8 cellular contexts compared by ENCODE assay signal in genomic region chr18:48952287-48953095, GRCh38.
DNase-seq lines count a peak whose midpoint lies in the region; ATAC-seq and TF ChIP-seq lines count a peak whose summit lies in the region.

No MANE protein-coding gene starts in this region.

- H3K27ac Mint-ChIP-seq in effector memory CD8-positive, alpha-beta T cell, result peak overlapping the region; percentile 99 to 100
- H3K27ac Mint-ChIP-seq in stimulated activated naive CD8-positive, alpha-beta T cell treated with anti-CD3 and anti-CD28 coated beads, Interleukin-15, amount 100 ng/mL, for 72 hours, result peak overlapping the region; percentile 94 to 98

- no peak for TF ChIP-seq CTCF in AG09319 (IDR thresholded peaks at IDR 0.05; ENCODE audit: low read depth, low read length)

- H3K4me1 Mint-ChIP-seq in effector memory CD8-positive, alpha-beta T cell (ENCODE audit: low read depth in 2 of 2), result peaks cover 31 to 36% of the 10 kb centered on the region in 2 donors
- H3K4me1 Mint-ChIP-seq in stimulated activated naive CD8-positive, alpha-beta T cell treated with anti-CD3 and anti-CD28 coated beads, Interleukin-15, amount 100 ng/mL, for 72 hours, result peaks cover 27% of the 10 kb centered on the region

- ATAC-seq in GM18861 (IDR thresholded peaks at IDR 0.05; ENCODE audit: unreplicated experiment) (peak; percentile 24), HG03025 (IDR thresholded peaks at IDR 0.05; ENCODE audit: low FRiP score, unreplicated experiment) (peak; percentile 34)
- peak; percentile 25 for ATAC-seq in effector memory CD8-positive, alpha-beta T cell (replicated peaks)
- peak; percentile 21 for ATAC-seq in stimulated activated naive CD8-positive, alpha-beta T cell treated with anti-CD3 and anti-CD28 coated beads, Interleukin-15, amount 100 ng/mL, for 72 hours

- peak; percentile 70 for DNase-seq in AG09319 (ENCODE audit: extremely low read depth, low read depth)
- DNase-seq in NCI-H226, result peak; percentile 64
- DNase-seq in activated CD4-positive, alpha-beta T cell treated with anti-CD3 and anti-CD28 coated beads, Interleukin-2, amount 50 U/mL, for 48 hours, result peak; percentile 58 to 59
- DNase-seq in effector memory CD8-positive, alpha-beta T cell, result peak; percentile 49 to 70 (median 52)
- peak; percentile 82 for DNase-seq in medulla oblongata (ENCODE audit: extremely low spot score)
- peak; percentile 55 to 65 for DNase-seq in stimulated activated naive CD8-positive, alpha-beta T cell treated with anti-CD3 and anti-CD28 coated beads, Interleukin-15, amount 100 ng/mL, for 72 hours

- no peaks in the 10 kb centered on the region for H3K9me3 Mint-ChIP-seq in effector memory CD8-positive, alpha-beta T cell
- H3K9me3 Mint-ChIP-seq in stimulated activated naive CD8-positive, alpha-beta T cell treated with anti-CD3 and anti-CD28 coated beads, Interleukin-15, amount 100 ng/mL, for 72 hours, result no peaks in the 10 kb centered on the region

- H3K36me3 Mint-ChIP-seq in effector memory CD8-positive, alpha-beta T cell (ENCODE audit: insufficient read depth), result peaks cover 57% of the 10 kb centered on the region

- H3K27me3 Mint-ChIP-seq in effector memory CD8-positive, alpha-beta T cell, result no peaks in the 10 kb centered on the region
- H3K27me3 Mint-ChIP-seq in stimulated activated naive CD8-positive, alpha-beta T cell treated with anti-CD3 and anti-CD28 coated beads, Interleukin-15, amount 100 ng/mL, for 72 hours, result peaks cover 8% of the 10 kb centered on the region

- H3K4me3 Mint-ChIP-seq in effector memory CD8-positive, alpha-beta T cell, result peak overlapping the region; percentile 94 to 98
- peak overlapping the region; percentile 92 to 99 for H3K4me3 Mint-ChIP-seq in stimulated activated naive CD8-positive, alpha-beta T cell treated with anti-CD3 and anti-CD28 coated beads, Interleukin-15, amount 100 ng/mL, for 72 hours

Comparison
In these comparisons a context has a peak if more than half of its experiments do, and no peak if none do; other contexts are left out.
1. Peak in every context shown above with its lines: DNase-seq and ATAC-seq.